8 cellular contexts compared by ENCODE assay signal in the genomic region with DNA sequence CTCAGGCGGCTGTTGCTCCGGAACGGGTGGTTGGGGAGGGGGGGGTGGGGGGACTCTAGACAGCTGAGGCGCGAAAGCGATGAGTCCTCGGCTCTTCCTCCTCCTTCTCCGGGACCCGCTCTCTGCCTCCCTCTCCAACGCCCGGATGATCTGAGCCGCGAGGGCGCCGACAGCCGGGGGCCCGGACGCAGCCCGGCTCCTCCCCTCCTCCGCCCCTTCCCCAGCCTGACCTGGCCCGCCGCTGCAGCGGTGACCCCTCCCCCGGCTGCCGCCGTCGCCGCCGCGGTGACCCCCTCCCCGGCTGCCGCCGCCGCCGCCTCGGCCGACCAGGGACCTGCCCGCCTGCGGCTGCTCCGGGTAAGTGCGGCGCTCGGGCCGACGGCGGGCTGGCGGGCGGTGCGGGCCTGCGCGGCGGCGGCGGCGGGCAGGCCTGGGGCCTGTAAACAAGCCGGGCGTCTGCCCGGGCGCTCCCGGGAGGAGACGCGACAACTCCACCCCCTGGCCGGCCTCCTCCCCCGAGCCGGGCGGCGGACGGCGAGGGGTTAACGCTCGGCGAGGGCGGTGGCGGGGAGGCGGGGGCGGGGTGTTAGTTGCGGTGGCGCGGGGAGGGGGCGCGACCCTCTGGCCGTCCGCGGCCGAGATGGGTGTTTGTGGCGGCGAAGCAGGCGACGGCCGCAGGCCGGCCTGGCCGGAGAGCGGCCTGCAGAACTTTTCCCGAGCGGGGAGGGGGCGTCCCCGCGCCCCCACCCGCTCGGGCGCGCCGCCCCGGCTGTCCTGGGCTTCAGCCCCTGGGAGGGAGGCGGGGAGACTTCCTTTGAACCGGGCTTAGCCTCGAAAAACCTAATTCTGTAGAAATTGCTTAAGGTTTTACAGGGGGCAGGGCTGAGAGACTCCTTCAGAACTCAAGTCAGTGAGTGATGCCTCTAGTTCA. TPM values are rescaled to one million over a fixed set of nuclear protein-coding genes. Genes with fewer than 3 reads are reported as not detected.
DNase-seq lines count a peak whose midpoint lies in the region; ATAC-seq and TF ChIP-seq lines count a peak whose summit lies in the region.

No MANE protein-coding gene starts in this region.

- peak in 3 of 4 experiments; percentile 9 to 20 (median 20) for TF ChIP-seq CTCF in gastroesophageal sphincter (IDR thresholded peaks at IDR 0.05)
- no peak for TF ChIP-seq CTCF in neutrophil (IDR thresholded peaks at IDR 0.05)

- peak; percentile 44 for DNase-seq in DMS153 (lab: John Stamatoyannopoulos, UW)
- peak; percentile 56 to 72 for DNase-seq in SHP77 (lab: John Stamatoyannopoulos, UW)
- peak; percentile 61 for DNase-seq in activated naive CD4-positive, alpha-beta T cell treated with anti-CD3 and anti-CD28 coated beads for 36 hours
- peak in 46 of 49 donors; percentile 9 to 80 (median 55) for DNase-seq in substantia nigra (lab: John Stamatoyannopoulos, UW)

- H3K4me1 ChIP-seq in gastroesophageal sphincter (peaks cover 3 to 54% (median 12%) of the 10 kb centered on the region in 3 donors), neutrophil (ENCODE audit: control insufficient read depth in 1 of 2, insufficient read depth in 1 of 2, low read depth in 1 of 2, low read length in 1 of 2) (peaks cover 52 to 53% of the 10 kb centered on the region in 2 experiments)

- peak overlapping the region; percentile 98 to 100 (median 98) for H3K27ac ChIP-seq in gastroesophageal sphincter
- H3K27ac ChIP-seq in neutrophil, result peak overlapping the region; percentile 99
- H3K27ac ChIP-seq in substantia nigra (ENCODE audit: low read depth, low read length, poor library complexity, severe bottlenecking), result peak overlapping the region; percentile 89

- no peaks in the 10 kb centered on the region for H3K9me3 ChIP-seq in gastroesophageal sphincter
- H3K9me3 ChIP-seq in neutrophil, result no peaks in the 10 kb centered on the region

- WGBS in gastroesophageal sphincter (ENCODE audit: low coverage in 1 of 2), 2 donors, result 0% methylated on average over 6 of the region's 107 CpGs; no CpG with 5 or more reads in 1 of the 2 donors

- H3K9me3 Mint-ChIP-seq in IgD-negative memory B cell, result no peaks in the 10 kb centered on the region
- no peaks in the 10 kb centered on the region for H3K9me3 Mint-ChIP-seq in activated naive CD4-positive, alpha-beta T cell treated with anti-CD3 and anti-CD28 coated beads for 36 hours

- H3K4me3 Mint-ChIP-seq in IgD-negative memory B cell, result peak overlapping the region; percentile 81 to 97 (median 96)
- H3K4me3 Mint-ChIP-seq in activated naive CD4-positive, alpha-beta T cell treated with anti-CD3 and anti-CD28 coated beads for 36 hours, result peak overlapping the region; percentile 94

- peaks cover 3% of the 10 kb centered on the region for H3K36me3 Mint-ChIP-seq in IgD-negative memory B cell
- peaks cover 7% of the 10 kb centered on the region for H3K36me3 Mint-ChIP-seq in activated naive CD4-positive, alpha-beta T cell treated with anti-CD3 and anti-CD28 coated beads for 36 hours (ENCODE audit: low read depth)

- no peak for TF ChIP-seq EP300 in gastroesophageal sphincter (IDR thresholded peaks at IDR 0.05)

- H3K4me3 ChIP-seq in gastroesophageal sphincter (peak overlapping the region; percentile 89 to 94), neutrophil (ENCODE audit: low read depth in 1 of 2, low read length in 1 of 2) (peak overlapping the region; percentile 93 to 96)

- peak; percentile 33 to 41 for TF ChIP-seq POLR2A in gastroesophageal sphincter (IDR thresholded peaks at IDR 0.05)

- H3K36me3 ChIP-seq in gastroesophageal sphincter (no peaks in the 10 kb centered on the region), neutrophil (no peaks in the 10 kb centered on the region)

- no peaks in the 10 kb centered on the region for H3K27me3 Mint-ChIP-seq in IgD-negative memory B cell
- no peaks in the 10 kb centered on the region for H3K27me3 Mint-ChIP-seq in activated naive CD4-positive, alpha-beta T cell treated with anti-CD3 and anti-CD28 coated beads for 36 hours (ENCODE audit: low read depth)

- no peaks in the 10 kb centered on the region for H3K27me3 ChIP-seq in gastroesophageal sphincter
- H3K27me3 ChIP-seq in neutrophil, result no peaks in the 10 kb centered on the region

- H3K4me1 Mint-ChIP-seq in IgD-negative memory B cell, result peaks cover 30 to 44% (median 38%) of the 10 kb centered on the region in 3 donors
- H3K4me1 Mint-ChIP-seq in activated naive CD4-positive, alpha-beta T cell treated with anti-CD3 and anti-CD28 coated beads for 36 hours (ENCODE audit: low read depth), result peaks cover 57% of the 10 kb centered on the region

- peak overlapping the region; percentile 65 to 99 (median 99) for H3K27ac Mint-ChIP-seq in IgD-negative memory B cell
- peak overlapping the region; percentile 77 for H3K27ac Mint-ChIP-seq in activated naive CD4-positive, alpha-beta T cell treated with anti-CD3 and anti-CD28 coated beads for 36 hours

- CTCF ChIA-PET in activated naive CD4-positive, alpha-beta T cell treated with anti-CD3 and anti-CD28 coated beads for 36 hours (lab: Charles Lee), result interaction anchor here (0.6 to 2.8 kb wide), 8 partner anchors 17 to 84 kb away, joined by 3 to 16 read pairs (median 4); partner anchors contain the start of gene DHRS7

- ATAC-seq in GM21526 (IDR thresholded peaks at IDR 0.05; ENCODE audit: low FRiP score, unreplicated experiment) (peak; percentile 35), gastroesophageal sphincter (peak; percentile 65)

- intact Hi-C loops in activated naive CD4-positive, alpha-beta T cell treated with anti-CD3 and anti-CD28 coated beads for 36 hours (cut with micrococcal nuclease), result loop anchor here (1.0 to 10.0 kb wide), 13 partner anchors 29 to 1951 kb away; partner anchors contain the start of genes ARID4A, HIF1A, JKAMP and L3HYPDH

RNA-seq across cellular contexts. Expression of gene PPM1A, which starts 0.6 kb away (rescaled TPM):
- polyA plus RNA-seq in IgD-negative memory B cell, result 18.5 TPM
- 10 to 100 TPM; 35.3 to 36.1 TPM for total RNA-seq in activated naive CD4-positive, alpha-beta T cell treated with anti-CD3 and anti-CD28 coated beads for 36 hours
- 10 to 100 TPM; 57.1 to 82.2 (median 70.0) TPM for total RNA-seq in gastroesophageal sphincter

Comparison
In these comparisons a context has a peak if more than half of its experiments do, and no peak if none do; other contexts are left out.
1. Peak in every context shown above with its lines: DNase-seq, ATAC-seq, H3K4me3 ChIP-seq and H3K27ac ChIP-seq.